ENCODE assay signal across 8 cellular contexts in genomic region chr16:57801856-57802634, GRCh38. TPM values are rescaled to one million over a fixed set of nuclear protein-coding genes. Genes with fewer than 3 reads are reported as not detected.
A peak's percentile ranks its signal among the peaks of the same experiment; 100 is the strongest.
DNase-seq lines count a peak whose midpoint lies in the region; TF ChIP-seq lines count a peak whose summit lies in the region.

TSS of gene KIFC3 (minus strand) at chr16:57802491. CDS start at chr16:57798243, 4,248 bp downstream.

- intact Hi-C loops in left ventricle myocardium inferior (cut with micrococcal nuclease) (no loop called here), posterior cingulate gyrus (cut with DNase I) (loop anchor here (2.0 kb wide), 1 partner anchor 61 kb away; no protein-coding TSS in a partner anchor), thyroid gland (cut with DNase I) (loop anchor here (10.0 kb wide), 1 partner anchor 193 kb away; no protein-coding TSS in a partner anchor)

- 0 to 3% methylated on average over 37 to 38 of the region's 90 CpGs for WGBS in thyroid gland, 2 donors

- peak; percentile 44 to 56 for TF ChIP-seq POLR2A in thyroid gland (IDR thresholded peaks at IDR 0.05)

- peaks cover 11 to 15% of the 10 kb centered on the region in 2 donors for H3K27me3 Mint-ChIP-seq in CD8-positive, alpha-beta memory T cell
- H3K27me3 Mint-ChIP-seq in T-helper 2 cell treated with Interferon-gamma antibody and Interleukin-4, amounts not matched to agents 5 μg/mL and 100 μg/mL, for 36 hours (ENCODE audit: low read depth): peaks cover 61% of the 10 kb centered on the region

- peak within 1 kb of the TSS; percentile 43 for H3K4me3 ChIP-seq in CD8-positive, alpha-beta memory T cell (ENCODE audit: low read length)
- H3K4me3 ChIP-seq in left ventricle myocardium inferior (peak within 1 kb of the TSS; percentile 79), thyroid gland (replicated peaks in 1 of 3) (peak within 1 kb of the TSS; percentile 55 to 66 (median 55))

- H3K9me3 Mint-ChIP-seq in CD8-positive, alpha-beta memory T cell: peaks cover 0 to 2% (median 0%) of the 10 kb centered on the region in 5 donors
- H3K9me3 Mint-ChIP-seq in T-helper 2 cell treated with Interferon-gamma antibody and Interleukin-4, amounts not matched to agents 5 μg/mL and 100 μg/mL, for 36 hours: no peaks in the 10 kb centered on the region

- CTCF ChIA-PET in CD8-positive, alpha-beta memory T cell (lab: Charles Lee): no interaction called here

- TF ChIP-seq CTCF in left ventricle myocardium inferior (IDR thresholded peaks at IDR 0.05; ENCODE audit: borderline replicate concordance): peak; percentile 52
- TF ChIP-seq CTCF in thyroid gland (IDR thresholded peaks at IDR 0.05): peak in 3 of 6 experiments; percentile 15 to 44 (median 38)

- peaks cover 22% of the 10 kb centered on the region for H3K4me1 ChIP-seq in CD8-positive, alpha-beta memory T cell (ENCODE audit: insufficient read depth, low read length)
- H3K4me1 ChIP-seq in left ventricle myocardium inferior (peaks cover 84% of the 10 kb centered on the region), thyroid gland (peaks cover 60 to 78% of the 10 kb centered on the region in 2 donors)

- H3K27ac Mint-ChIP-seq in CD8-positive, alpha-beta memory T cell: peak within 1 kb of the TSS; percentile 80 to 99 (median 93)
- H3K27ac Mint-ChIP-seq in T-helper 2 cell treated with Interferon-gamma antibody and Interleukin-4, amounts not matched to agents 5 μg/mL and 100 μg/mL, for 36 hours: peak within 1 kb of the TSS; percentile 73

- POLR2A ChIA-PET in CD8-positive, alpha-beta memory T cell (lab: Charles Lee): interaction anchor here (1.8 kb wide), 1 partner anchor 9 kb away, joined by 6 read pairs; no protein-coding TSS in a partner anchor

- DNase-seq in CD8-positive, alpha-beta memory T cell: peak in 4 of 5 donors; percentile 68 to 91 (median 69)
- DNase-seq in HT-29 (ENCODE audit: low spot score) (no peak), amniotic stem cell (lab: John Stamatoyannopoulos, UW) (peak; percentile 71), left ventricle myocardium inferior (peak; percentile 88), posterior cingulate gyrus (peak; percentile 79 to 98 (median 88)), thyroid gland (peak; percentile 81 to 82), cortex of kidney (lab: John Stamatoyannopoulos, UW) (no peak)
- DNase-seq in T-helper 2 cell treated with Interferon-gamma antibody and Interleukin-4, amounts not matched to agents 5 μg/mL and 100 μg/mL, for 36 hours (ENCODE audit: low spot score): peak; percentile 71

- no peaks in the 10 kb centered on the region for H3K36me3 ChIP-seq in CD8-positive, alpha-beta memory T cell (ENCODE audit: insufficient read depth, low read length)
- H3K36me3 ChIP-seq in left ventricle myocardium inferior (peaks cover 8% of the 10 kb centered on the region), thyroid gland (peaks cover 0 to 5% of the 10 kb centered on the region in 2 donors)

- H3K4me3 Mint-ChIP-seq in CD8-positive, alpha-beta memory T cell: peak within 1 kb of the TSS; percentile 72 to 97 (median 90)
- peak within 1 kb of the TSS; percentile 87 for H3K4me3 Mint-ChIP-seq in T-helper 2 cell treated with Interferon-gamma antibody and Interleukin-4, amounts not matched to agents 5 μg/mL and 100 μg/mL, for 36 hours

- peaks cover 29 to 39% (median 37%) of the 10 kb centered on the region in 3 donors for H3K4me1 Mint-ChIP-seq in CD8-positive, alpha-beta memory T cell
- peaks cover 21% of the 10 kb centered on the region for H3K4me1 Mint-ChIP-seq in T-helper 2 cell treated with Interferon-gamma antibody and Interleukin-4, amounts not matched to agents 5 μg/mL and 100 μg/mL, for 36 hours (ENCODE audit: low read depth)

- H3K27ac ChIP-seq in CD8-positive, alpha-beta memory T cell (ENCODE audit: low read depth, low read length): peak within 1 kb of the TSS; percentile 79
- H3K27ac ChIP-seq in left ventricle myocardium inferior (replicated peaks) (peak within 1 kb of the TSS; percentile 96), thyroid gland (peak within 1 kb of the TSS; percentile 91 to 99 (median 98))

- peaks cover 0 to 2% (median 1%) of the 10 kb centered on the region in 3 donors for H3K36me3 Mint-ChIP-seq in CD8-positive, alpha-beta memory T cell
- no peaks in the 10 kb centered on the region for H3K36me3 Mint-ChIP-seq in T-helper 2 cell treated with Interferon-gamma antibody and Interleukin-4, amounts not matched to agents 5 μg/mL and 100 μg/mL, for 36 hours (ENCODE audit: low read depth)

- no peaks in the 10 kb centered on the region for H3K9me3 ChIP-seq in CD8-positive, alpha-beta memory T cell (ENCODE audit: low read length)
- H3K9me3 ChIP-seq in left ventricle myocardium inferior (replicated peaks) (no peaks in the 10 kb centered on the region), thyroid gland (no peaks in the 10 kb centered on the region)

- H3K27me3 ChIP-seq in CD8-positive, alpha-beta memory T cell (ENCODE audit: insufficient read depth, low read length, poor library complexity, severe bottlenecking): no peaks in the 10 kb centered on the region
- H3K27me3 ChIP-seq in left ventricle myocardium inferior (ENCODE audit: low read depth): no peaks in the 10 kb centered on the region
- H3K27me3 ChIP-seq in thyroid gland: no peaks in the 10 kb centered on the region

RNA-seq across cellular contexts. Expression of gene KIFC3, which starts in this region (rescaled TPM):
- total RNA-seq in CD8-positive, alpha-beta memory T cell: 1 to 10 TPM; 2.9 to 3.2 TPM
- 0.82 TPM for polyA plus RNA-seq in CD8-positive, alpha-beta memory T cell
- total RNA-seq in HT-29 (2014; rRNA removed; shearing (Covaris generic)): 37.8 and 43.4 TPM in 2 replicates
- total RNA-seq in left ventricle myocardium inferior: 63.5 TPM
- total RNA-seq in thyroid gland: 100 to 1,000 TPM in 3 of 4 donors, 10 to 100 TPM in 1; 88.8 to 153 (median 132) TPM

Comparison
In these comparisons a context has a peak if more than half of its experiments do, and no peak if none do; other contexts are left out.
1. DNase-seq: peak in CD8-positive, alpha-beta memory T cell (4 of 5), T-helper 2 cell treated with Interferon-gamma antibody and Interleukin-4, amounts not matched to agents 5 μg/mL and 100 μg/mL, for 36 hours (single experiment), amniotic stem cell (single experiment), left ventricle myocardium inferior (single experiment), posterior cingulate gyrus (10 of 10) and thyroid gland (2 of 2); none in HT-29 (single experiment) and cortex of kidney (single experiment).
2. Peak in every context shown above with its lines, with median percentiles within 50 percentile points of each other: H3K27ac ChIP-seq and H3K4me3 ChIP-seq.